8 cellular contexts compared by ENCODE assay signal in genomic region chr11:2156416-2157182, GRCh38. TPM values are rescaled to one million over a fixed set of nuclear protein-coding genes. Genes with fewer than 3 reads are reported as not detected.
DNase-seq lines count a peak whose midpoint lies in the region; ATAC-seq and TF ChIP-seq lines count a peak whose summit lies in the region.

No MANE protein-coding gene starts in this region.

- no peak overlapping the region for H3K27ac ChIP-seq in testis

- 47 to 56% methylated on average over 10 to 19 of the region's 19 CpGs for WGBS in testis, 2 donors

- no peaks in the 10 kb centered on the region for H3K27me3 ChIP-seq in testis

- no peaks in the 10 kb centered on the region for H3K9me3 Mint-ChIP-seq in activated CD8-positive, alpha-beta memory T cell treated with anti-CD3 and anti-CD28 coated beads, Interleukin-2, amount 10 ng/mL, durations not matched to agents 7 days and 5 days (ENCODE audit: low read depth)
- no peaks in the 10 kb centered on the region for H3K9me3 Mint-ChIP-seq in endothelial cell (ENCODE audit: unreplicated experiment)

- TF ChIP-seq POLR2A in testis (IDR thresholded peaks at IDR 0.05), result no peak

- H3K36me3 Mint-ChIP-seq in activated CD8-positive, alpha-beta memory T cell treated with anti-CD3 and anti-CD28 coated beads, Interleukin-2, amount 10 ng/mL, durations not matched to agents 7 days and 5 days, result no peaks in the 10 kb centered on the region
- no peaks in the 10 kb centered on the region for H3K36me3 Mint-ChIP-seq in endothelial cell (ENCODE audit: low read depth, unreplicated experiment)

- H3K4me1 ChIP-seq in testis, result peaks cover 1% of the 10 kb centered on the region

- no peak overlapping the region for H3K4me3 Mint-ChIP-seq in activated CD8-positive, alpha-beta memory T cell treated with anti-CD3 and anti-CD28 coated beads, Interleukin-2, amount 10 ng/mL, durations not matched to agents 7 days and 5 days
- no peak overlapping the region for H3K4me3 Mint-ChIP-seq in endothelial cell (ENCODE audit: unreplicated experiment)

- no peaks in the 10 kb centered on the region for H3K27me3 Mint-ChIP-seq in activated CD8-positive, alpha-beta memory T cell treated with anti-CD3 and anti-CD28 coated beads, Interleukin-2, amount 10 ng/mL, durations not matched to agents 7 days and 5 days
- peaks cover 4% of the 10 kb centered on the region for H3K27me3 Mint-ChIP-seq in endothelial cell (ENCODE audit: unreplicated experiment)

- TF ChIP-seq CTCF in endothelial cell (IDR thresholded peaks at IDR 0.05; ENCODE audit: unreplicated experiment) (peak; percentile 93), testis (IDR thresholded peaks at IDR 0.05) (peak; percentile 50 to 82 (median 71))

- H3K4me1 Mint-ChIP-seq in activated CD8-positive, alpha-beta memory T cell treated with anti-CD3 and anti-CD28 coated beads, Interleukin-2, amount 10 ng/mL, durations not matched to agents 7 days and 5 days, result peaks cover 3% of the 10 kb centered on the region
- no peaks in the 10 kb centered on the region for H3K4me1 Mint-ChIP-seq in endothelial cell (ENCODE audit: unreplicated experiment)

- peak; percentile 40 for ATAC-seq in activated CD8-positive, alpha-beta memory T cell treated with anti-CD3 and anti-CD28 coated beads, Interleukin-2, amount 10 ng/mL, durations not matched to agents 7 days and 5 days
- no peak for ATAC-seq in GM18907 (IDR thresholded peaks at IDR 0.05; ENCODE audit: unreplicated experiment)

- no peak overlapping the region for H3K27ac Mint-ChIP-seq in activated CD8-positive, alpha-beta memory T cell treated with anti-CD3 and anti-CD28 coated beads, Interleukin-2, amount 10 ng/mL, durations not matched to agents 7 days and 5 days
- no peak overlapping the region for H3K27ac Mint-ChIP-seq in endothelial cell (ENCODE audit: unreplicated experiment)

- no peaks in the 10 kb centered on the region for H3K36me3 ChIP-seq in testis (ENCODE audit: low read depth, missing control alignments)

- DNase-seq in NCI-H345 (lab: John Stamatoyannopoulos, UW) (peak; percentile 51), NCI-H345 treated with DMSO at 0.1 percent for 48 hours (lab: John Stamatoyannopoulos, UW; ENCODE audit: unreplicated experiment) (no peak), NCI-H2196 (lab: John Stamatoyannopoulos, UW; ENCODE audit: unreplicated experiment) (peak; percentile 86), endothelial cell (ENCODE audit: low spot score) (peak; percentile 94), mucosa of gallbladder (ENCODE audit: low spot score) (peak; percentile 71), testis (peak; percentile 84)
- DNase-seq in activated CD8-positive, alpha-beta memory T cell treated with anti-CD3 and anti-CD28 coated beads, Interleukin-2, amount 10 ng/mL, durations not matched to agents 7 days and 5 days, result peak; percentile 72

- H3K4me3 ChIP-seq in testis, result no peak overlapping the region

- CTCF ChIA-PET in activated CD8-positive, alpha-beta memory T cell treated with anti-CD3 and anti-CD28 coated beads, Interleukin-2, amount 10 ng/mL, durations not matched to agents 7 days and 5 days (lab: Charles Lee), result interaction anchor here (0.6 to 3.3 kb wide), 16 partner anchors 39 to 504 kb away, joined by 3 to 15 read pairs (median 4); no protein-coding TSS in a partner anchor

- no peaks in the 10 kb centered on the region for H3K9me3 ChIP-seq in testis

- intact Hi-C loops in testis (cut with DNase I; ENCODE audit: low total_unique reads), result loop anchor here (10.0 kb wide), 2 partner anchors 322 to 502 kb away; partner anchors contain the start of genes SYT8 and TNNI2

RNA-seq across cellular contexts. Expression of gene INS, which starts 4.4 kb away (rescaled TPM):
- not detected for total RNA-seq in activated CD8-positive, alpha-beta memory T cell treated with anti-CD3 and anti-CD28 coated beads, Interleukin-2, amount 10 ng/mL, durations not matched to agents 7 days and 5 days
- total RNA-seq in endothelial cell (ENCODE audit: unreplicated experiment) (not detected), mucosa of gallbladder (1.2 TPM), testis (not detected)
- not detected for polyA plus RNA-seq in testis (ENCODE audit: insufficient read depth, low read depth, low replicate concordance)

RNA-seq across cellular contexts. Expression of gene TH, which starts 15.0 kb away (rescaled TPM):
- not detected for total RNA-seq in activated CD8-positive, alpha-beta memory T cell treated with anti-CD3 and anti-CD28 coated beads, Interleukin-2, amount 10 ng/mL, durations not matched to agents 7 days and 5 days
- not detected for total RNA-seq in endothelial cell (ENCODE audit: unreplicated experiment)
- 2.1 TPM for total RNA-seq in mucosa of gallbladder
- 1 to 10 TPM; 1.1 to 2.0 TPM for total RNA-seq in testis
- polyA plus RNA-seq in testis (ENCODE audit: insufficient read depth, low read depth, low replicate concordance), result 1.2 TPM

RNA-seq across cellular contexts. Expression of gene IGF2, which starts 17.4 kb away (rescaled TPM):
- under 1 TPM in 1 of 2 experiments, not detected in 1; 0.91 TPM for total RNA-seq in activated CD8-positive, alpha-beta memory T cell treated with anti-CD3 and anti-CD28 coated beads, Interleukin-2, amount 10 ng/mL, durations not matched to agents 7 days and 5 days
- total RNA-seq in endothelial cell (ENCODE audit: unreplicated experiment) (2.1 TPM), mucosa of gallbladder (32.5 TPM), testis (100 to 1,000 TPM in 1 of 2 donors, 10 to 100 TPM in 1; 69.8 to 104 TPM)
- 52.3 TPM for polyA plus RNA-seq in testis (ENCODE audit: insufficient read depth, low read depth, low replicate concordance)

Comparison
In these comparisons a context has a peak if more than half of its experiments do, and no peak if none do; other contexts are left out.
1. RNA of gene IGF2, which starts 17.4 kb away (total RNA-seq): 69.8 to 104 TPM in testis and 32.5 TPM in mucosa of gallbladder (single experiment); 2.1 TPM in endothelial cell (single experiment) and 0.91 TPM in activated CD8-positive, alpha-beta memory T cell treated with anti-CD3 and anti-CD28 coated beads, Interleukin-2, amount 10 ng/mL, durations not matched to agents 7 days and 5 days; every median in the first group is over 10 times any median in the second.